In genomic region chr10:75293456-75293840, GRCh38 we compare ENCODE assay signal across 17 cellular contexts. TPM values are rescaled to one million over a fixed set of nuclear protein-coding genes. Genes with fewer than 3 reads are reported as not detected.
DNase-seq lines count a peak whose midpoint lies in the region; TF ChIP-seq lines count a peak whose summit lies in the region.
"Had no signal": no experiment of that assay in that cellular context is flagged by ENCODE, and none has a peak within 500 bp of the region (broad histone marks: within the 10 kb centered on the region; RNA-seq: fewer than 3 reads in every experiment).

No MANE protein-coding gene starts in this region.

- peaks cover 14 to 21% (median 19%) of the 10 kb centered on the region in 3 donors for H3K4me1 ChIP-seq in skeletal muscle tissue (ENCODE audit: control insufficient read depth in 3 of 3, insufficient read depth in 3 of 3, low read length in 3 of 3)
- H3K4me1 ChIP-seq: colonic mucosa, right lobe of liver had no signal

- DNase-seq in NCI-H2029 (lab: John Stamatoyannopoulos, UW) = peak; percentile 2
- no peak for DNase-seq in NCI-H2029 treated with DMSO at 0.1 percent for 48 hours (lab: John Stamatoyannopoulos, UW)
- DNase-seq in NCI-H526 treated with DMSO at 0.1 percent for 48 hours (lab: John Stamatoyannopoulos, UW) = peak; percentile 17
- DNase-seq in left kidney (ENCODE audit: low read depth, low spot score) = peak; percentile 15
- no peak for DNase-seq in DMS79 (lab: John Stamatoyannopoulos, UW)
- no peak for DNase-seq in D341Med (ENCODE audit: low spot score)
- no peak for DNase-seq in GM13976 (ENCODE audit: low spot score)
- DNase-seq: 8988T; activated CD4-positive, CD25-positive, alpha-beta regulatory T cell; activated CD8-positive, alpha-beta memory T cell treated with anti-CD3 and anti-CD28 coated beads, Interleukin-2, amount 50 U/mL, for 4 hours; colonic mucosa; mucosa of descending colon; MV-4-11; NCI-H510A; right lobe of liver; SJCRH30 had no signal

- peaks cover 0 to 3% (median 2%) of the 10 kb centered on the region in 3 donors for H3K9me3 ChIP-seq in skeletal muscle tissue (ENCODE audit: control insufficient read depth in 3 of 3, low read length in 3 of 3)
- H3K9me3 ChIP-seq: colonic mucosa, right lobe of liver, SJCRH30 had no signal

- no peaks in the 10 kb centered on the region for H3K27me3 ChIP-seq in skeletal muscle tissue (ENCODE audit: control insufficient read depth in 3 of 3, insufficient read depth in 3 of 3, low read length in 3 of 3)
- H3K27me3 ChIP-seq: colonic mucosa, right lobe of liver, SJCRH30 had no signal

- H3K4me3 ChIP-seq in skeletal muscle tissue (ENCODE audit: low read length in 3 of 3) = no peak overlapping the region
- H3K4me3 ChIP-seq: colonic mucosa, mucosa of descending colon, right lobe of liver, SJCRH30 had no signal

- no peaks in the 10 kb centered on the region for H3K36me3 ChIP-seq in skeletal muscle tissue (ENCODE audit: control insufficient read depth in 3 of 3, insufficient read depth in 3 of 3, low read length in 3 of 3)
- H3K36me3 ChIP-seq: colonic mucosa, right lobe of liver, SJCRH30 had no signal

- no peak for TF ChIP-seq CTCF in GM13976 (IDR thresholded peaks at IDR 0.05; ENCODE audit: borderline replicate concordance, control extremely low read depth, extremely low read depth, insufficient read depth, missing control alignments)

- H3K27ac ChIP-seq in skeletal muscle tissue (ENCODE audit: low read depth, low read length) = no peak overlapping the region
- H3K27ac ChIP-seq: colonic mucosa, SJCRH30 had no signal

- peak overlapping the region in 2 of 3 donors; percentile 16 to 92 for H3K9ac ChIP-seq in skeletal muscle tissue (ENCODE audit: low read depth in 1 of 3, low read length in 3 of 3)

- in situ Hi-C loops in GM13976 (cut with MboI; ENCODE audit: low sequenced_read_pairs, unreplicated experiment) = no loop called here

RNA-seq across cellular contexts. Expression of gene COMTD1, which starts 57.7 kb away (rescaled TPM):
- total RNA-seq in skeletal muscle tissue = 4.2 TPM

Comparison
In these comparisons a context has a peak if more than half of its experiments do, and no peak if none do; other contexts are left out.
1. DNase-seq: peak in NCI-H2029 (single experiment), NCI-H526 treated with DMSO at 0.1 percent for 48 hours (single experiment) and left kidney (single experiment); none in NCI-H2029 treated with DMSO at 0.1 percent for 48 hours (single experiment), DMS79 (single experiment), D341Med (single experiment) and GM13976 (single experiment).